ENCODE assay signal across 9 cellular contexts in the genomic region with DNA sequence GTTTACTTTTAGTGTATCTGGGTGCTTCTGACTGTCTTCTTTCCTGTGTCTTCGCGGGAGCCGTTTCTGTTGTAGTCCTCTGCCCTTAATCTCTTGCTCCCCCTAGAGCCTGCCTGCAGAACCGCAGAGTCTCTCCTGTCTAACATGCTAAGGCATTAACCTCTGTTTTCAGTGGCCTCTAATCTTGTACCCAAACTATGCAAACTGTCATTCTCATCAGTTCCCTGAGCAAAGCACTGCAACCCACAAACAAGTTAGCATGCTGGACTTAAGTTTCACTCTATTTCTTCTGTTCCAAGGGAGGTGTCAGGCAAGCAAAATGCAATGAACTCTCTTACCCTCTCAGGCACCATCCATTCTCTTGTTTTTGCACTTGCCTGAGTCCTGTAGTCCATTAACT.
A peak's percentile ranks its signal among the peaks of the same experiment; 100 is the strongest.
DNase-seq lines count a peak whose midpoint lies in the region; ATAC-seq and TF ChIP-seq lines count a peak whose summit lies in the region.
"Had no signal": no experiment of that assay in that cellular context is flagged by ENCODE, and none has a peak within 500 bp of the region (broad histone marks: within the 10 kb centered on the region; RNA-seq: fewer than 3 reads in every experiment).

No MANE protein-coding gene starts in this region.

- ATAC-seq in activated CD8-positive, alpha-beta memory T cell treated with anti-CD3 and anti-CD28 coated beads, Interleukin-2, amount 10 ng/mL, durations not matched to agents 7 days and 5 days: no peak
- peak; percentile 83 for ATAC-seq in HG03025 (IDR thresholded peaks at IDR 0.05; ENCODE audit: low FRiP score, unreplicated experiment)
- ATAC-seq in RWPE2 (ENCODE audit: low read depth): peak; percentile 68

- CTCF ChIA-PET in activated CD8-positive, alpha-beta memory T cell treated with anti-CD3 and anti-CD28 coated beads, Interleukin-2, amount 10 ng/mL, durations not matched to agents 7 days and 5 days (lab: Charles Lee): no interaction called here

- no peaks in the 10 kb centered on the region for H3K36me3 ChIP-seq in RWPE2 (ENCODE audit: low read depth)

- no peaks in the 10 kb centered on the region for H3K4me1 ChIP-seq in RWPE2 (ENCODE audit: insufficient read depth, poor library complexity, severe bottlenecking)

- peak; percentile 79 for TF ChIP-seq CTCF in RWPE2 (IDR thresholded peaks at IDR 0.05; ENCODE audit: poor library complexity, severe bottlenecking)

- H3K27ac ChIP-seq in RWPE2 (ENCODE audit: poor library complexity, severe bottlenecking): no peak overlapping the region

- DNase-seq in activated CD8-positive, alpha-beta memory T cell treated with anti-CD3 and anti-CD28 coated beads, Interleukin-2, amount 10 ng/mL, durations not matched to agents 7 days and 5 days: peak; percentile 44
- DNase-seq in activated CD8-positive, alpha-beta memory T cell treated with anti-CD3 and anti-CD28 coated beads, Interleukin-2, amount 50 U/mL, for 48 hours: no peak
- no peak for DNase-seq in RWPE2 (ENCODE audit: low spot score)
- peak; percentile 12 for DNase-seq in foreskin melanocyte
- no peak for DNase-seq in cortex of kidney (lab: John Stamatoyannopoulos, UW)
- no peak for DNase-seq in NCI-H2107 (lab: John Stamatoyannopoulos, UW)
- DNase-seq in CD1c-positive myeloid dendritic cell (ENCODE audit: extremely low spot score): no peak
- DNase-seq: activated naive CD8-positive, alpha-beta T cell treated with anti-CD3 and anti-CD28 coated beads, Interleukin-2, amount 10 ng/mL, durations not matched to agents 7 days and 5 days had no signal

- H3K4me3 ChIP-seq in RWPE2 (ENCODE audit: severe bottlenecking): no peak overlapping the region

- H3K27me3 Mint-ChIP-seq in activated CD8-positive, alpha-beta memory T cell treated with anti-CD3 and anti-CD28 coated beads, Interleukin-2, amount 10 ng/mL, durations not matched to agents 7 days and 5 days: no peaks in the 10 kb centered on the region
- H3K27me3 Mint-ChIP-seq: activated naive CD8-positive, alpha-beta T cell treated with anti-CD3 and anti-CD28 coated beads, Interleukin-2, amount 10 ng/mL, durations not matched to agents 7 days and 5 days had no signal

- peaks cover 9% of the 10 kb centered on the region for H3K9me3 Mint-ChIP-seq in activated CD8-positive, alpha-beta memory T cell treated with anti-CD3 and anti-CD28 coated beads, Interleukin-2, amount 10 ng/mL, durations not matched to agents 7 days and 5 days (ENCODE audit: low read depth)

- H3K4me1 Mint-ChIP-seq in activated CD8-positive, alpha-beta memory T cell treated with anti-CD3 and anti-CD28 coated beads, Interleukin-2, amount 10 ng/mL, durations not matched to agents 7 days and 5 days: no peaks in the 10 kb centered on the region
- H3K4me1 Mint-ChIP-seq: activated naive CD8-positive, alpha-beta T cell treated with anti-CD3 and anti-CD28 coated beads, Interleukin-2, amount 10 ng/mL, durations not matched to agents 7 days and 5 days had no signal

- no peaks in the 10 kb centered on the region for H3K36me3 Mint-ChIP-seq in activated CD8-positive, alpha-beta memory T cell treated with anti-CD3 and anti-CD28 coated beads, Interleukin-2, amount 10 ng/mL, durations not matched to agents 7 days and 5 days
- H3K36me3 Mint-ChIP-seq: activated naive CD8-positive, alpha-beta T cell treated with anti-CD3 and anti-CD28 coated beads, Interleukin-2, amount 10 ng/mL, durations not matched to agents 7 days and 5 days had no signal

- no peaks in the 10 kb centered on the region for H3K9me3 ChIP-seq in RWPE2 (ENCODE audit: severe bottlenecking)

- no peak overlapping the region for H3K4me3 Mint-ChIP-seq in activated CD8-positive, alpha-beta memory T cell treated with anti-CD3 and anti-CD28 coated beads, Interleukin-2, amount 10 ng/mL, durations not matched to agents 7 days and 5 days
- H3K4me3 Mint-ChIP-seq: activated naive CD8-positive, alpha-beta T cell treated with anti-CD3 and anti-CD28 coated beads, Interleukin-2, amount 10 ng/mL, durations not matched to agents 7 days and 5 days had no signal

- H3K27me3 ChIP-seq in RWPE2 (ENCODE audit: insufficient read depth, poor library complexity, severe bottlenecking): no peaks in the 10 kb centered on the region

- H3K27ac Mint-ChIP-seq in activated CD8-positive, alpha-beta memory T cell treated with anti-CD3 and anti-CD28 coated beads, Interleukin-2, amount 10 ng/mL, durations not matched to agents 7 days and 5 days: no peak overlapping the region
- H3K27ac Mint-ChIP-seq: activated naive CD8-positive, alpha-beta T cell treated with anti-CD3 and anti-CD28 coated beads, Interleukin-2, amount 10 ng/mL, durations not matched to agents 7 days and 5 days had no signal

Comparison
In these comparisons a context has a peak if more than half of its experiments do, and no peak if none do; other contexts are left out.
1. DNase-seq: peak in activated CD8-positive, alpha-beta memory T cell treated with anti-CD3 and anti-CD28 coated beads, Interleukin-2, amount 10 ng/mL, durations not matched to agents 7 days and 5 days (single experiment) and foreskin melanocyte (single experiment); none in activated CD8-positive, alpha-beta memory T cell treated with anti-CD3 and anti-CD28 coated beads, Interleukin-2, amount 50 U/mL, for 48 hours (single experiment), RWPE2 (single experiment), cortex of kidney (single experiment), NCI-H2107 (single experiment) and CD1c-positive myeloid dendritic cell (single experiment).